In genomic region chr12:52082988-52083637, GRCh38 we compare ENCODE assay signal across 9 cellular contexts. TPM values are rescaled to one million over a fixed set of nuclear protein-coding genes. Genes with fewer than 3 reads are reported as not detected.
DNase-seq lines count a peak whose midpoint lies in the region; ATAC-seq, FAIRE-seq and TF ChIP-seq lines count a peak whose summit lies in the region.
"Had no signal": no experiment of that assay in that cellular context is flagged by ENCODE, and none has a peak within 500 bp of the region (broad histone marks: within the 10 kb centered on the region; RNA-seq: fewer than 3 reads in every experiment).

No MANE protein-coding gene starts in this region.

- peaks cover 9% of the 10 kb centered on the region for H3K4me1 Mint-ChIP-seq in activated CD8-positive, alpha-beta T cell treated with anti-CD3 and anti-CD28 coated beads for 36 hours (ENCODE audit: low read depth)
- H3K4me1 Mint-ChIP-seq in mesothelial cell of epicardium, result peaks cover 6% of the 10 kb centered on the region

- CTCF ChIA-PET in activated CD8-positive, alpha-beta T cell treated with anti-CD3 and anti-CD28 coated beads for 36 hours (lab: Charles Lee), result interaction anchor here (0.6 to 12.8 kb wide), 18 partner anchors 9 to 90 kb away, joined by 3 to 394 read pairs (median 4); partner anchors contain the start of gene ATG101

- H3K27me3 Mint-ChIP-seq in activated CD8-positive, alpha-beta T cell treated with anti-CD3 and anti-CD28 coated beads for 36 hours, result peaks cover 8% of the 10 kb centered on the region
- H3K27me3 Mint-ChIP-seq in mesothelial cell of epicardium (ENCODE audit: low read depth), result peaks cover 29% of the 10 kb centered on the region

- no peak overlapping the region for H3K27ac Mint-ChIP-seq in activated CD8-positive, alpha-beta T cell treated with anti-CD3 and anti-CD28 coated beads for 36 hours
- H3K27ac Mint-ChIP-seq in mesothelial cell of epicardium, result no peak overlapping the region

- intact Hi-C loops in activated CD8-positive, alpha-beta T cell treated with anti-CD3 and anti-CD28 coated beads for 36 hours (cut with micrococcal nuclease), result loop anchor here (1.0 kb wide), 1 partner anchor 58 kb away; no protein-coding TSS in a partner anchor

- H3K9me3 Mint-ChIP-seq in activated CD8-positive, alpha-beta T cell treated with anti-CD3 and anti-CD28 coated beads for 36 hours, result no peaks in the 10 kb centered on the region
- no peaks in the 10 kb centered on the region for H3K9me3 Mint-ChIP-seq in mesothelial cell of epicardium

- POLR2A ChIA-PET in activated CD8-positive, alpha-beta T cell treated with anti-CD3 and anti-CD28 coated beads for 36 hours (lab: Charles Lee), result interaction anchor here (2.2 to 2.7 kb wide), 2 partner anchors 13 to 58 kb away, joined by 9 to 11 read pairs; partner anchors contain the start of gene ATG101

- peaks cover 2% of the 10 kb centered on the region for H3K36me3 Mint-ChIP-seq in activated CD8-positive, alpha-beta T cell treated with anti-CD3 and anti-CD28 coated beads for 36 hours (ENCODE audit: low read depth)
- H3K36me3 Mint-ChIP-seq in mesothelial cell of epicardium, result peaks cover 3% of the 10 kb centered on the region

- H3K4me3 Mint-ChIP-seq in activated CD8-positive, alpha-beta T cell treated with anti-CD3 and anti-CD28 coated beads for 36 hours, result no peak overlapping the region
- H3K4me3 Mint-ChIP-seq in mesothelial cell of epicardium, result no peak overlapping the region

- TF ChIP-seq CTCF in activated CD8-positive, alpha-beta T cell treated with anti-CD3 and anti-CD28 coated beads for 36 hours (IDR thresholded peaks at IDR 0.05), result peak; percentile 97
- TF ChIP-seq CTCF in mesothelial cell of epicardium (IDR thresholded peaks at IDR 0.05; ENCODE audit: unreplicated experiment), result peak; percentile 96

- ATAC-seq in activated CD8-positive, alpha-beta T cell treated with anti-CD3 and anti-CD28 coated beads for 36 hours, result peak; percentile 92
- ATAC-seq in HG03108 (IDR thresholded peaks at IDR 0.05; ENCODE audit: unreplicated experiment), result no peak

- FAIRE-seq in GM19239 (lab: Jason Lieb, UNC), result peak; percentile 88

- DNase-seq in AG08396 (ENCODE audit: low spot score) (peak; percentile 86), GM19239 (ENCODE audit: insufficient read length, low spot score) (peak; percentile 88), NCI-H345 treated with DMSO at 0.1 percent for 48 hours (lab: John Stamatoyannopoulos, UW; ENCODE audit: unreplicated experiment) (peak; percentile 47), mesothelial cell of epicardium (ENCODE audit: low spot score in 2 of 2, unreplicated experiment in 2 of 2) (peak in 1 of 2 experiments; percentile 75)
- peak; percentile 73 for DNase-seq in activated CD8-positive, alpha-beta T cell treated with anti-CD3 and anti-CD28 coated beads for 36 hours
- peak; percentile 58 for DNase-seq in effector CD4-positive, alpha-beta T cell
- peak; percentile 37 to 50 for DNase-seq in stimulated activated CD8-positive, alpha-beta memory T cell treated with anti-CD3 and anti-CD28 coated beads, Interleukin-7, amount 100 ng/mL, for 1 hour (ENCODE audit: low read depth in 2 of 2)

RNA-seq across cellular contexts. Expression of gene SMIM41, which starts 3.6 kb away (rescaled TPM):
- total RNA-seq in activated CD8-positive, alpha-beta T cell treated with anti-CD3 and anti-CD28 coated beads for 36 hours, result not detected
- total RNA-seq in mesothelial cell of epicardium, result 0.16 TPM in 1 of 3 replicates, not detected in the others
- total RNA-seq: temporal lobe had no signal

RNA-seq across cellular contexts. Expression of gene ATG101, which starts 13.3 kb away (rescaled TPM):
- 10 to 100 TPM; 25.6 to 28.4 TPM for total RNA-seq in activated CD8-positive, alpha-beta T cell treated with anti-CD3 and anti-CD28 coated beads for 36 hours
- 29.4 to 32.8 TPM (median 32.6 TPM) in 3 replicates for total RNA-seq in mesothelial cell of epicardium

RNA-seq across cellular contexts. Expression of gene NR4A1, which starts 31.9 kb away (rescaled TPM):
- 100 to 1,000 TPM; 120 to 128 TPM for total RNA-seq in activated CD8-positive, alpha-beta T cell treated with anti-CD3 and anti-CD28 coated beads for 36 hours
- total RNA-seq in mesothelial cell of epicardium, result 138 to 141 TPM (median 141 TPM) in 3 replicates
